Comparison of ENCODE assay signal across 1 cellular context in the genomic region with DNA sequence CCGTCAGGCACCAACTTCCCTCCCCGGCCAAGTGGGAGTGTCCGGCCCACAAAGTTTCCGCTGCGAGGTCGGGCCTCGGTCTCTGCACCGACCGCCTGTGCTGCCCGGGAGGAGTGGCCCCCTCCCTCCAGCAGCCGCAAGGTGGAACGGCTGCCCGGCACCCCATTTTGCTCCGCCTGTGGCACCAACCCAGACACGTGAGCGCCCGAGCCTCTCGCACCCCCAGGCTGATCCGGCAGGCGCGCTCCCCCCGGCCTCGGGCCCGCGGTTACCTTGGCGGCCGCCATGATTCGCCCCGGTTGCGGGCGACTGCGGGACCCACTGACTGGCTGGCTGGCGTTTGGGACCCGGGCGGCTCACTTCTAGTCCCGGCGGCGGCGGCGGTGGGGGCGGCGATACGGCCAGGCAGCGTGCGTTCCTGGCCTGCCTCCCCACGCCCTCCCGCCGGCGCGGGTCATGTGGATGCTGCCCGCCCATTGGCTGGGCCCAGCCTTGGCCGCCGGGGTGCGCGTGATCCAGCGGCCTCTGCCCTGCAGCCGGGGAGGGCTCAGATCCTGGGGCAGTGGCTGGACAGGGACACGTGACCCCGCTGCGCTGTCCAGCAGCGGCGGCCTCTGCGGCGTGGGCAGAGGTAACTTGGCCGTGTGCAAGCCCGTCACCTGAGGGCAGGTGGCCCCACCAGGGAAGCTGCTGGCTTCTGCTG.
A peak's percentile ranks its signal among the peaks of the same experiment; 100 is the strongest.
TF ChIP-seq lines count a peak whose summit lies in the region.

SLC25A13 (minus strand) TSS at position 429 of the 703 bp plus-strand sequence; CDS start at position 287, 142 bp downstream.

TF ChIP-seq in K562, 482 proteins besides CTCF, POLR2A, EP300 and RAD21 (continued from another document):
- TF ChIP-seq ZBTB34 (CRISPR knock-in tag; IDR thresholded peaks at IDR 0.05) (no peak), SRSF7 (optimal IDR thresholded peaks at IDR 0.05; ENCODE audit: low read depth, low read length) (no peak), ZNF639 (CRISPR knock-in tag; conservative IDR thresholded peaks at IDR 0.05 in 1 of 2, IDR thresholded peaks at IDR 0.05 in 1 of 2) (0 out of 4 replicates have a peak, but pooled peaks of 1 of the 2 experiments have one; percentile 57), SPI1 (IDR thresholded peaks at IDR 0.05; ENCODE audit: borderline replicate concordance, low read depth, low read length) (no peak)
